In the genomic region with DNA sequence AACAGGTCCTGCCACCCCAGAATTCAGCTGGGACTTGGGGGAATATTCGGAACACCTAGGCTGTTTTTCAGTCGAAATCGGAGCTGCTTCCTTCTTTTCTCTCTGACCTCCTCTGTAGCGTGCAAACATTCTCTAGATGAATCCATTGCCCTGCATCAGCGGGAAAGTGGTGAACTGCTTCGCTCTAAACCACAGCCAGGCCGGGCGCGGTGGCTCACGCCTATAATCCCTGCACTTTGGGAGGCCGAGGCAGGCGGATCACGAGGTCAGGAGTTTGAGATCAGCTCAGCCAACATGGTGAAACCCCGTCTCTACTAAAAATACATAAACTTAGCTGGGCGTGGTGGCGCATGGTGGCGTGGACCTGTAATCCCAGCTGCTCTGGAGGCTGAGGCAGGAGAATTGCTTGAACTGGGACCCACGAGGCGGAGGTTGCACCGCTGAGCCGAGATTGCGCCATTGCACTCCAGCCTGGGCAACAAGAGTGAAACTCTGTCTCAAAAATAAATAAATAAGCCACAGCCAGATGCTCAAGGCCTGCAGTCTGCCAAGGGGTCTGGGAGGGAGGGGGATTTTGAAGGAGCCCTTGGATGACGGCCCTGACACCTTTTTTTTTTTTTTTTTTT, we compare ENCODE assay signal across 15 cellular contexts.
"Had no signal": no experiment of that assay in that cellular context is flagged by ENCODE, and none has a peak within 500 bp of the region (broad histone marks: within the 10 kb centered on the region; RNA-seq: fewer than 3 reads in every experiment).

No MANE protein-coding gene starts in this region.

- H3K36me3 Mint-ChIP-seq: activated CD8-positive, alpha-beta memory T cell treated with anti-CD3 and anti-CD28 coated beads, Interleukin-2, amount 10 ng/mL, durations not matched to agents 7 days and 5 days; stimulated activated effector memory CD8-positive, alpha-beta T cell treated with anti-CD3 and anti-CD28 coated beads, Interleukin-12 subunit alpha, Interleukin-12 subunit beta, amount 100 ng/mL, for 72 hours had no signal

- DNase-seq: activated CD4-positive, alpha-beta T cell treated with anti-CD3 and anti-CD28 coated beads, Interleukin-2, amount 50 U/mL, for 48 hours; activated CD8-positive, alpha-beta memory T cell treated with anti-CD3 and anti-CD28 coated beads, Interleukin-2, amount 10 ng/mL, durations not matched to agents 7 days and 5 days; activated effector memory CD4-positive, alpha-beta T cell treated with anti-CD3 and anti-CD28 coated beads, Interleukin-2, amount 50 U/mL, for 16 hours; activated T-cell treated with anti-CD3 and anti-CD28 coated beads, Interleukin-2, amount 50 U/mL, for 24 hours; cerebellar nuclear complex; dermis blood vessel endothelial cell; mammary epithelial cell; retina had no signal

- H3K4me1 ChIP-seq: tibial nerve, vagina had no signal

- H3K27ac Mint-ChIP-seq: activated CD8-positive, alpha-beta memory T cell treated with anti-CD3 and anti-CD28 coated beads, Interleukin-2, amount 10 ng/mL, durations not matched to agents 7 days and 5 days; activated T-cell treated with anti-CD3 and anti-CD28 coated beads, Interleukin-2, amount 50 U/mL, for 24 hours; stimulated activated effector memory CD8-positive, alpha-beta T cell treated with anti-CD3 and anti-CD28 coated beads, Interleukin-12 subunit alpha, Interleukin-12 subunit beta, amount 100 ng/mL, for 72 hours had no signal

- H3K4me1 Mint-ChIP-seq: activated CD8-positive, alpha-beta memory T cell treated with anti-CD3 and anti-CD28 coated beads, Interleukin-2, amount 10 ng/mL, durations not matched to agents 7 days and 5 days; stimulated activated effector memory CD8-positive, alpha-beta T cell treated with anti-CD3 and anti-CD28 coated beads, Interleukin-12 subunit alpha, Interleukin-12 subunit beta, amount 100 ng/mL, for 72 hours had no signal

- H3K4me3 ChIP-seq: ovary, smooth muscle cell, tibial nerve, vagina had no signal

- H3K27ac ChIP-seq: ovary, tibial nerve, vagina had no signal

- H3K27me3 ChIP-seq: ovary, vagina had no signal

- H3K9me3 Mint-ChIP-seq: stimulated activated effector memory CD8-positive, alpha-beta T cell treated with anti-CD3 and anti-CD28 coated beads, Interleukin-12 subunit alpha, Interleukin-12 subunit beta, amount 100 ng/mL, for 72 hours had no signal

- H3K36me3 ChIP-seq: ovary, tibial nerve, vagina had no signal

- H3K4me2 ChIP-seq: smooth muscle cell had no signal

- H3K27me3 Mint-ChIP-seq: activated CD8-positive, alpha-beta memory T cell treated with anti-CD3 and anti-CD28 coated beads, Interleukin-2, amount 10 ng/mL, durations not matched to agents 7 days and 5 days; activated T-cell treated with anti-CD3 and anti-CD28 coated beads, Interleukin-2, amount 50 U/mL, for 24 hours had no signal

- H3K4me3 Mint-ChIP-seq: activated CD8-positive, alpha-beta memory T cell treated with anti-CD3 and anti-CD28 coated beads, Interleukin-2, amount 10 ng/mL, durations not matched to agents 7 days and 5 days; activated T-cell treated with anti-CD3 and anti-CD28 coated beads, Interleukin-2, amount 50 U/mL, for 24 hours; nephron; stimulated activated effector memory CD8-positive, alpha-beta T cell treated with anti-CD3 and anti-CD28 coated beads, Interleukin-12 subunit alpha, Interleukin-12 subunit beta, amount 100 ng/mL, for 72 hours had no signal

- H3K9me3 ChIP-seq: ovary had no signal

- ATAC-seq: activated CD8-positive, alpha-beta memory T cell treated with anti-CD3 and anti-CD28 coated beads, Interleukin-2, amount 10 ng/mL, durations not matched to agents 7 days and 5 days; activated naive CD4-positive, alpha-beta T cell treated with anti-CD3 and anti-CD28 coated beads, Interleukin-2, amount 50 U/mL, for 72 hours; stimulated activated effector memory CD8-positive, alpha-beta T cell treated with anti-CD3 and anti-CD28 coated beads, Interleukin-12 subunit alpha, Interleukin-12 subunit beta, amount 100 ng/mL, for 72 hours had no signal
